ENCODE assay signal across 8 cellular contexts in the genomic region with DNA sequence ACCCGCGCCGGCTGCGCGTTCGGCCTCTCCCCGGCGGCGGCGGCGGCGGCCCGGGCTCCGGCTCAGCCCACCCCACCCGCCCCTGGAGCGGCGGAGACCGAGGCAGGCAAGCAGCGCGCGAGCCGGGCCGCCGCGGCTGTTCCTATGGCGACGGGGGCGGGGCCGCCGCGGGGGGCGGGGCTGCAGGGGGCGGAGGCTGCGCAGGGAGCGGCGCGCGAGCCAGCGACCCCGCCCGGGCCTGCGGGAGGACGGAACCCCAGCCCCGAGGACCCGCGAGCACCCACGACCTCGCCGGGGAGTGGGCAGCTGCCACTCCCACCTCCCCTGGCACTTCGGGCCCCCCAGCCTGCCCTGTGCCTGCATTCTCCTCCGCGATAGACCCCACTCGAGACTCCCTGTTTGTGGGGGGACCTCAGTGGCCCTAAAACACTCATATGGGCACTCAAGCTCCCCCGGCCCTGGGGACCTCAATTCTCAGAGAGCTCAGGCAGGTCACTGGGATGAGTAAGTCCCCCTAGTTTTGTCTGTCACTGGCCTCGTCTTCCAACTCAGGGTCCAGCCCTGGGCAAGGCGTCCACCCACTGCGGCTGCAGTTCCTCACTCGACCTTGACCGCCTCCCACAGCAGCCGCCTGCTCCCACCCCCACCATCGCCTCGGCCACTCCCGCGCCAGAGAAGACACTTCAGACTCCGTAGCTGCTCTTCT. TPM values are rescaled to one million over a fixed set of nuclear protein-coding genes. Genes with fewer than 3 reads are reported as not detected.
DNase-seq lines count a peak whose midpoint lies in the region; ATAC-seq and TF ChIP-seq lines count a peak whose summit lies in the region.

A gene (minus strand): TSS at position 115 of the 706 bp plus-strand sequence. CDS start 597 bp downstream, outside the sequence.

- 0 out of 2 replicates have a peak, but pooled peaks cover 9% of the 10 kb centered on the region for H4K20me1 ChIP-seq in PC-3 (ENCODE audit: low read length)

- H3K4me1 ChIP-seq in PC-3 (ENCODE audit: insufficient read depth, low read length) = peaks cover 50% of the 10 kb centered on the region

- H3K9ac ChIP-seq in PC-3 (ENCODE audit: low read length) = no peak within 1 kb of the TSS

- H3K27ac Mint-ChIP-seq in activated T-helper 1 cell treated with anti-CD3 and anti-CD28 coated beads, Interleukin-12 subunit alpha, Interleukin-12 subunit beta, Interleukin-2, Interleukin-4 antibody, amounts not matched to agents 30 ng/mL and 10 ng/mL and 1 ng/mL, durations not matched to agents 14 hours and 24 hours and 36 hours = peak within 1 kb of the TSS; percentile 78
- peak within 1 kb of the TSS; percentile 84 for H3K27ac Mint-ChIP-seq in nephron progenitor cell
- H3K27ac Mint-ChIP-seq in stimulated activated naive CD8-positive, alpha-beta T cell treated with anti-CD3 and anti-CD28 coated beads, Interleukin-15, amount 100 ng/mL, for 72 hours = peak within 1 kb of the TSS in 1 of 2 donors; percentile 96

- intact Hi-C loops in PC-3 (cut with micrococcal nuclease) = loop anchor here (5.0 kb wide), 1 partner anchor 74 kb away; no protein-coding TSS in a partner anchor
- intact Hi-C loops in activated T-helper 1 cell treated with anti-CD3 and anti-CD28 coated beads, Interleukin-12 subunit alpha, Interleukin-12 subunit beta, Interleukin-2, Interleukin-4 antibody, amounts not matched to agents 30 ng/mL and 10 ng/mL and 1 ng/mL, durations not matched to agents 14 hours and 24 hours and 36 hours (cut with micrococcal nuclease) = no loop called here

- DNase-seq in NOMO-1 (lab: John Stamatoyannopoulos, UW; ENCODE audit: unreplicated experiment in 2 of 2) (peak; percentile 23 to 29), NOMO-1 treated with DMSO at 0.1 percent for 48 hours (lab: John Stamatoyannopoulos, UW; ENCODE audit: unreplicated experiment) (no peak), PC-3 (peak; percentile 71), fibroblast of mammary gland (ENCODE audit: low read depth) (peak; percentile 36), nephron progenitor cell (peak; percentile 94)
- DNase-seq in activated T-helper 1 cell treated with anti-CD3 and anti-CD28 coated beads, Interleukin-12 subunit alpha, Interleukin-12 subunit beta, Interleukin-2, Interleukin-4 antibody, amounts not matched to agents 30 ng/mL and 10 ng/mL and 1 ng/mL, durations not matched to agents 14 hours and 24 hours and 36 hours (ENCODE audit: low spot score) = peak; percentile 70
- peak; percentile 66 to 72 for DNase-seq in stimulated activated naive CD8-positive, alpha-beta T cell treated with anti-CD3 and anti-CD28 coated beads, Interleukin-15, amount 100 ng/mL, for 72 hours

- H3K36me3 ChIP-seq in PC-3 (ENCODE audit: low read depth, low read length) = peaks cover 11% of the 10 kb centered on the region

- H3K27ac ChIP-seq in PC-3 (ENCODE audit: low read length) = no peak within 1 kb of the TSS

- BruUV-seq in PC-3 (replicated peaks; lab: Mats Ljungman, UMichigan) = no TSS peak

- peaks cover 4% of the 10 kb centered on the region for H3K27me3 Mint-ChIP-seq in activated T-helper 1 cell treated with anti-CD3 and anti-CD28 coated beads, Interleukin-12 subunit alpha, Interleukin-12 subunit beta, Interleukin-2, Interleukin-4 antibody, amounts not matched to agents 30 ng/mL and 10 ng/mL and 1 ng/mL, durations not matched to agents 14 hours and 24 hours and 36 hours (ENCODE audit: insufficient read depth)
- H3K27me3 Mint-ChIP-seq in nephron progenitor cell (ENCODE audit: low read depth, poor library complexity) = no peaks in the 10 kb centered on the region
- H3K27me3 Mint-ChIP-seq in stimulated activated naive CD8-positive, alpha-beta T cell treated with anti-CD3 and anti-CD28 coated beads, Interleukin-15, amount 100 ng/mL, for 72 hours = no peaks in the 10 kb centered on the region

- 0 out of 2 replicates have a peak, but pooled peaks cover 5% of the 10 kb centered on the region for H3K79me2 ChIP-seq in PC-3 (ENCODE audit: low read length)

- peak within 1 kb of the TSS; percentile 63 for H2AFZ ChIP-seq in PC-3 (ENCODE audit: low read length)

- no peak for TF ChIP-seq CTCF in PC-3 (conservative IDR thresholded peaks at IDR 0.05; ENCODE audit: low read depth, low read length)
- TF ChIP-seq CTCF in fibroblast of mammary gland (conservative IDR thresholded peaks at IDR 0.05; ENCODE audit: control insufficient read depth, insufficient read depth, low read depth, low read length) = no peak
- no peak for TF ChIP-seq CTCF in nephron progenitor cell (IDR thresholded peaks at IDR 0.05)

- H3K4me3 ChIP-seq in PC-3 (ENCODE audit: low read length) (peak within 1 kb of the TSS; percentile 57), fibroblast of mammary gland (ENCODE audit: control insufficient read depth, low read depth, low read length) (peak within 1 kb of the TSS; percentile 39)

- H3K4me1 Mint-ChIP-seq in activated T-helper 1 cell treated with anti-CD3 and anti-CD28 coated beads, Interleukin-12 subunit alpha, Interleukin-12 subunit beta, Interleukin-2, Interleukin-4 antibody, amounts not matched to agents 30 ng/mL and 10 ng/mL and 1 ng/mL, durations not matched to agents 14 hours and 24 hours and 36 hours (ENCODE audit: low read depth) = peaks cover 20% of the 10 kb centered on the region
- H3K4me1 Mint-ChIP-seq in nephron progenitor cell = peaks cover 36% of the 10 kb centered on the region
- H3K4me1 Mint-ChIP-seq in stimulated activated naive CD8-positive, alpha-beta T cell treated with anti-CD3 and anti-CD28 coated beads, Interleukin-15, amount 100 ng/mL, for 72 hours = peaks cover 72% of the 10 kb centered on the region

- no peaks in the 10 kb centered on the region for H3K9me3 Mint-ChIP-seq in activated T-helper 1 cell treated with anti-CD3 and anti-CD28 coated beads, Interleukin-12 subunit alpha, Interleukin-12 subunit beta, Interleukin-2, Interleukin-4 antibody, amounts not matched to agents 30 ng/mL and 10 ng/mL and 1 ng/mL, durations not matched to agents 14 hours and 24 hours and 36 hours
- no peaks in the 10 kb centered on the region for H3K9me3 Mint-ChIP-seq in nephron progenitor cell
- H3K9me3 Mint-ChIP-seq in stimulated activated naive CD8-positive, alpha-beta T cell treated with anti-CD3 and anti-CD28 coated beads, Interleukin-15, amount 100 ng/mL, for 72 hours = no peaks in the 10 kb centered on the region

- POLR2A ChIA-PET in PC-3 (lab: Charles Lee; ENCODE audit: unreplicated experiment) = no interaction called here

- H3K4me2 ChIP-seq in PC-3 (ENCODE audit: low read length) = peak within 1 kb of the TSS; percentile 88

- H3K4me3 Mint-ChIP-seq in activated T-helper 1 cell treated with anti-CD3 and anti-CD28 coated beads, Interleukin-12 subunit alpha, Interleukin-12 subunit beta, Interleukin-2, Interleukin-4 antibody, amounts not matched to agents 30 ng/mL and 10 ng/mL and 1 ng/mL, durations not matched to agents 14 hours and 24 hours and 36 hours = peak within 1 kb of the TSS; percentile 81
- H3K4me3 Mint-ChIP-seq in nephron progenitor cell = peak within 1 kb of the TSS; percentile 86
- peak within 1 kb of the TSS; percentile 78 to 82 for H3K4me3 Mint-ChIP-seq in stimulated activated naive CD8-positive, alpha-beta T cell treated with anti-CD3 and anti-CD28 coated beads, Interleukin-15, amount 100 ng/mL, for 72 hours

- CTCF ChIA-PET in PC-3 (lab: Charles Lee) = no interaction called here

- ATAC-seq in PC-3 = peak; percentile 54
- ATAC-seq in stimulated activated naive CD8-positive, alpha-beta T cell treated with anti-CD3 and anti-CD28 coated beads, Interleukin-15, amount 100 ng/mL, for 72 hours = peak; percentile 55
- ATAC-seq in HG03571 (IDR thresholded peaks at IDR 0.05; ENCODE audit: unreplicated experiment) = no peak

- H3K9me2 ChIP-seq in PC-3 (replicated peaks; ENCODE audit: low read length) = no peaks in the 10 kb centered on the region

- H3K9me3 ChIP-seq in PC-3 (ENCODE audit: low read length) = no peaks in the 10 kb centered on the region

- no peaks in the 10 kb centered on the region for H3F3A ChIP-seq in PC-3 (ENCODE audit: low read length, unreplicated experiment)

- peaks cover 5% of the 10 kb centered on the region for H3K36me3 Mint-ChIP-seq in activated T-helper 1 cell treated with anti-CD3 and anti-CD28 coated beads, Interleukin-12 subunit alpha, Interleukin-12 subunit beta, Interleukin-2, Interleukin-4 antibody, amounts not matched to agents 30 ng/mL and 10 ng/mL and 1 ng/mL, durations not matched to agents 14 hours and 24 hours and 36 hours (ENCODE audit: low read depth)
- peaks cover 4% of the 10 kb centered on the region for H3K36me3 Mint-ChIP-seq in nephron progenitor cell (ENCODE audit: low read depth)

- H3K27me3 ChIP-seq in PC-3 (ENCODE audit: low read length) = no peaks in the 10 kb centered on the region

RNA-seq across cellular contexts. Expression of the gene that starts here (rescaled TPM):
- total RNA-seq in PC-3 (2014; rRNA removed) = 11.4 and 40.3 TPM in 2 replicates
- 1.9 and 2.6 TPM in 2 replicates for total RNA-seq in activated T-helper 1 cell treated with anti-CD3 and anti-CD28 coated beads, Interleukin-12 subunit alpha, Interleukin-12 subunit beta, Interleukin-2, Interleukin-4 antibody, amounts not matched to agents 30 ng/mL and 10 ng/mL and 1 ng/mL, durations not matched to agents 14 hours and 24 hours and 36 hours
